16 cellular contexts compared by ENCODE assay signal in genomic region chr16:27189335-27189972, GRCh38. TPM values are rescaled to one million over a fixed set of nuclear protein-coding genes. Genes with fewer than 3 reads are reported as not detected.
A peak's percentile ranks its signal among the peaks of the same experiment; 100 is the strongest.
DNase-seq lines count a peak whose midpoint lies in the region; FAIRE-seq and TF ChIP-seq lines count a peak whose summit lies in the region.
"Had no signal": no experiment of that assay in that cellular context is flagged by ENCODE, and none has a peak within 500 bp of the region (broad histone marks: within the 10 kb centered on the region; RNA-seq: fewer than 3 reads in every experiment).

No MANE protein-coding gene starts in this region.

- no peaks in the 10 kb centered on the region for H3K79me2 ChIP-seq in KMS-11 (ENCODE audit: insufficient read depth, low read depth)

- intact Hi-C loops in kidney (cut with DNase I): no loop called here

- no peaks in the 10 kb centered on the region for H4K20me1 ChIP-seq in KMS-11 (ENCODE audit: insufficient read depth)

- peak overlapping the region; percentile 66 for H2AFZ ChIP-seq in KMS-11 (ENCODE audit: low read depth)

- H3K27ac ChIP-seq in KMS-11: peak overlapping the region; percentile 7; the same call in 1 of the 2 replicates
- H3K27ac ChIP-seq in WERI-Rb-1: no peak overlapping the region
- H3K27ac ChIP-seq in kidney (ENCODE audit: low read depth in 2 of 2, low read length in 2 of 2): no peak overlapping the region
- H3K27ac ChIP-seq: ascending aorta, psoas muscle had no signal

- peak overlapping the region; percentile 11; the same call in 1 of the 2 replicates for H3K9ac ChIP-seq in KMS-11
- no peak overlapping the region for H3K9ac ChIP-seq in kidney (ENCODE audit: low read length in 2 of 2)

- TF ChIP-seq CTCF in KMS-11 (conservative IDR thresholded peaks at IDR 0.05; ENCODE audit: low read depth, low read length) (no peak), WERI-Rb-1 (IDR thresholded peaks at IDR 0.05; ENCODE audit: low read depth, low read length) (no peak), kidney (IDR thresholded peaks at IDR 0.05; ENCODE audit: borderline replicate concordance, extremely low read depth, insufficient read depth) (no peak)

- peak overlapping the region; percentile 52 for H3K4me2 ChIP-seq in KMS-11

- no peak for FAIRE-seq in kidney (lab: Jason Lieb, UNC)
- FAIRE-seq: GM12892, islet of Langerhans had no signal

- H3K9me3 ChIP-seq in WERI-Rb-1 (ENCODE audit: severe bottlenecking): no peaks in the 10 kb centered on the region
- no peaks in the 10 kb centered on the region for H3K9me3 ChIP-seq in kidney (ENCODE audit: control insufficient read depth in 1 of 2, low read length in 2 of 2)
- H3K9me3 ChIP-seq: ascending aorta, psoas muscle had no signal

- DNase-seq in ELF-1 (ENCODE audit: low read depth, low spot score) (peak; percentile 20), WERI-Rb-1 (peak; percentile 36), myocyte (ENCODE audit: low read depth) (peak; percentile 53), AG08396 (ENCODE audit: low spot score) (no peak), HuH-7 (ENCODE audit: low spot score) (no peak), kidney (no peak)
- DNase-seq: activated effector memory CD4-positive, alpha-beta T cell treated with anti-CD3 and anti-CD28 coated beads, Interleukin-2, amount 50 U/mL, for 16 hours; HFFc6; Kasumi-1; NCI-H2029 treated with DMSO at 0.1 percent for 48 hours; OCI-M1; psoas muscle had no signal

- H3K4me3 ChIP-seq in KMS-11 (IDR thresholded peaks at IDR 0.05; ENCODE audit: insufficient read depth, low read depth, low read length): no peak overlapping the region
- no peak overlapping the region for H3K4me3 ChIP-seq in WERI-Rb-1 (ENCODE audit: low read depth, low read length)
- H3K4me3 ChIP-seq in kidney (ENCODE audit: low read length in 2 of 2): no peak overlapping the region
- H3K4me3 ChIP-seq: ascending aorta, psoas muscle had no signal

- no peaks in the 10 kb centered on the region for H3K27me3 ChIP-seq in KMS-11 (ENCODE audit: insufficient read depth, low read depth)
- no peaks in the 10 kb centered on the region for H3K27me3 ChIP-seq in WERI-Rb-1 (ENCODE audit: insufficient read depth, low read depth, severe bottlenecking)
- H3K27me3 ChIP-seq: ascending aorta had no signal

- H3K36me3 ChIP-seq in KMS-11 (ENCODE audit: insufficient read depth) (no peaks in the 10 kb centered on the region), WERI-Rb-1 (no peaks in the 10 kb centered on the region), kidney (ENCODE audit: control insufficient read depth in 1 of 2, insufficient read depth in 2 of 2, low read length in 2 of 2) (no peaks in the 10 kb centered on the region)
- H3K36me3 ChIP-seq: ascending aorta had no signal

- H3K4me1 ChIP-seq in KMS-11 (ENCODE audit: low read depth, poor library complexity, severe bottlenecking): peaks cover 20% of the 10 kb centered on the region
- no peaks in the 10 kb centered on the region for H3K4me1 ChIP-seq in kidney (ENCODE audit: control insufficient read depth in 1 of 2, insufficient read depth in 1 of 2, low read depth in 1 of 2, low read length in 2 of 2)
- H3K4me1 ChIP-seq: ascending aorta, psoas muscle had no signal

RNA-seq across cellular contexts. Expression of gene KDM8, which starts 13.9 kb away (rescaled TPM):
- total RNA-seq in myocyte (4.3 and 7.2 TPM in 2 replicates), kidney (8.5 TPM)
- polyA plus RNA-seq in myocyte (2012): 3.6 TPM
- 6.3 TPM for polyA plus RNA-seq in kidney (ENCODE audit: insufficient read depth, low read depth, low replicate concordance)

Comparison
In these comparisons a context has a peak if more than half of its experiments do, and no peak if none do; other contexts are left out.
1. DNase-seq: peak in ELF-1 (single experiment), WERI-Rb-1 (single experiment) and myocyte (single experiment); none in AG08396 (single experiment), HuH-7 (single experiment) and kidney (single experiment).